8 cellular contexts compared by ENCODE assay signal in the genomic region with DNA sequence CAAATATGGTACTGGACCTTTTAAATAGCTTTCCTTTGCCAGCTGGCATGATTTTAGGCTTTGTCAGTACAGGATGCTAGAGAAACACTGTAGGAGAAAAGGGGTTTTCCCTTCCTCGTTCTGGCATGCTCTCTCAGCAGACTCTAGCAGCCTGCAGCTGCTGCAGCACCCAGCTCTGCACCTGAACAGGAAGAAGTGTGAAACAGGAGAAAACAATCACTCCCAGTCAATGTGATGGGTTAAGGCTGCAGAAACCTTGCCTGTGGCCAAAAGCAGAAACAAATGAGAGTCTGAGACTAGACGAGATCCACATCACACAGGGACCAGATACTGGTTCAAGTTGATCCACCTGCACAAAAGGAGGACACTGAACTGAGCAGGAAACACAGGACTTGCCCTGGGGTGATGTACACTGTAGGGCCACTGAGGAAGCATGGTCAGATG. TPM values are rescaled to one million over a fixed set of nuclear protein-coding genes. Genes with fewer than 3 reads are reported as not detected.
DNase-seq lines count a peak whose midpoint lies in the region; ATAC-seq and TF ChIP-seq lines count a peak whose summit lies in the region.

No MANE protein-coding gene starts in this region.

- POLR2A ChIA-PET in WTC11 (lab: Charles Lee), result no interaction called here

- peak overlapping the region; percentile 2 to 70 (median 42) for H3K4me3 Mint-ChIP-seq in CD4-positive, CD25-positive, alpha-beta regulatory T cell
- no peak overlapping the region for H3K4me3 Mint-ChIP-seq in WTC11

- no peaks in the 10 kb centered on the region for H3K9me3 ChIP-seq in CD4-positive, CD25-positive, alpha-beta regulatory T cell (ENCODE audit: control insufficient read depth in 2 of 2, low read length in 2 of 2)

- H3K27me3 Mint-ChIP-seq in CD4-positive, CD25-positive, alpha-beta regulatory T cell, result peaks cover 16% of the 10 kb centered on the region
- peaks cover 3% of the 10 kb centered on the region for H3K27me3 Mint-ChIP-seq in WTC11 (ENCODE audit: low read depth)

- ATAC-seq in CD4-positive, CD25-positive, alpha-beta regulatory T cell (ENCODE audit: low read depth in 2 of 2), result peak; percentile 97
- ATAC-seq in HG03378 (IDR thresholded peaks at IDR 0.05; ENCODE audit: unreplicated experiment) (peak; percentile 90), WTC11 (no peak; the same call in 1 of the 2 replicates)

- peaks cover 1% of the 10 kb centered on the region for H3K27me3 ChIP-seq in CD4-positive, CD25-positive, alpha-beta regulatory T cell (ENCODE audit: control insufficient read depth, insufficient read depth, low read length)

- DNase-seq in CD4-positive, CD25-positive, alpha-beta regulatory T cell, result peak; percentile 4 to 80 (median 40)
- DNase-seq in GM19240 (ENCODE audit: insufficient read length, low spot score), result peak; percentile 66
- DNase-seq in WTC11 (ENCODE audit: low spot score), result no peak
- peak; percentile 69 for DNase-seq in epithelial cell of esophagus (ENCODE audit: low read depth)
- peak; percentile 2 for DNase-seq in stimulated activated CD8-positive, alpha-beta memory T cell treated with anti-CD3 and anti-CD28 coated beads, Interleukin-12 subunit alpha, Interleukin-12 subunit beta, amount 100 ng/mL, for 4 hours (ENCODE audit: low read depth)
- no peak for DNase-seq in D341Med (ENCODE audit: low spot score)
- no peak for DNase-seq in NCI-H1436 (lab: John Stamatoyannopoulos, UW)

- no peaks in the 10 kb centered on the region for H3K36me3 Mint-ChIP-seq in CD4-positive, CD25-positive, alpha-beta regulatory T cell
- H3K36me3 Mint-ChIP-seq in WTC11, result no peaks in the 10 kb centered on the region

- H3K4me1 Mint-ChIP-seq in CD4-positive, CD25-positive, alpha-beta regulatory T cell, result peaks cover 11 to 48% (median 27%) of the 10 kb centered on the region in 4 donors
- peaks cover 5% of the 10 kb centered on the region; the same call in 1 of the 2 replicates for H3K4me1 Mint-ChIP-seq in WTC11

- H3K4me1 ChIP-seq in CD4-positive, CD25-positive, alpha-beta regulatory T cell (ENCODE audit: control insufficient read depth, insufficient read depth, low read length, poor library complexity, severe bottlenecking), result peaks cover 16% of the 10 kb centered on the region

- peak overlapping the region; percentile 37 to 82 (median 50) for H3K27ac Mint-ChIP-seq in CD4-positive, CD25-positive, alpha-beta regulatory T cell
- peak overlapping the region; percentile 11; the same call in 1 of the 2 replicates for H3K27ac Mint-ChIP-seq in WTC11

- TF ChIP-seq CTCF in WTC11 (IDR thresholded peaks at IDR 0.05), result no peak
- no peak for TF ChIP-seq CTCF in epithelial cell of esophagus (IDR thresholded peaks at IDR 0.05; ENCODE audit: insufficient read depth, low read depth, low read length, missing control alignments)

- CTCF ChIA-PET in WTC11 (lab: Charles Lee), result interaction anchor here (1.6 kb wide), 1 partner anchor 60 kb away, joined by 3 read pairs; no protein-coding TSS in a partner anchor

- H3K36me3 ChIP-seq in CD4-positive, CD25-positive, alpha-beta regulatory T cell (ENCODE audit: control insufficient read depth, insufficient read depth, low read length), result no peaks in the 10 kb centered on the region

- H3K27ac ChIP-seq in CD4-positive, CD25-positive, alpha-beta regulatory T cell (ENCODE audit: insufficient read depth, low read length, poor library complexity, severe bottlenecking), result peak overlapping the region; percentile 21

- H3K9me3 Mint-ChIP-seq in CD4-positive, CD25-positive, alpha-beta regulatory T cell, result no peaks in the 10 kb centered on the region
- peaks cover 4% of the 10 kb centered on the region; the same call in 1 of the 2 replicates for H3K9me3 Mint-ChIP-seq in WTC11

- peak overlapping the region; percentile 76 for H3K4me3 ChIP-seq in CD4-positive, CD25-positive, alpha-beta regulatory T cell (ENCODE audit: low read depth, low read length)
- H3K4me3 ChIP-seq in epithelial cell of esophagus (ENCODE audit: low read length), result no peak overlapping the region

TF ChIP-seq in WTC11, 78 proteins besides CTCF, POLR2A, EP300 and RAD21:
- TF ChIP-seq NR1H2 (CRISPR knock-in tag; IDR thresholded peaks at IDR 0.05) (no peak), NR2C2 (CRISPR knock-in tag; IDR thresholded peaks at IDR 0.05) (no peak), USF1 (CRISPR knock-in tag; IDR thresholded peaks at IDR 0.05) (no peak), TEAD1 (CRISPR knock-in tag; IDR thresholded peaks at IDR 0.05) (no peak), NFE2L1 (CRISPR knock-in tag; IDR thresholded peaks at IDR 0.05) (no peak), CREM (CRISPR knock-in tag; IDR thresholded peaks at IDR 0.05) (no peak), ELF4 (CRISPR knock-in tag; IDR thresholded peaks at IDR 0.05; ENCODE audit: low read depth) (no peak), NFATC4 (CRISPR knock-in tag; IDR thresholded peaks at IDR 0.05) (no peak)

RNA-seq across cellular contexts. Expression of gene OVGP1, which starts 21.2 kb away (rescaled TPM):
- total RNA-seq in CD4-positive, CD25-positive, alpha-beta regulatory T cell, result 6.7 TPM
- polyA plus RNA-seq in CD4-positive, CD25-positive, alpha-beta regulatory T cell, result under 1 TPM in 3 of 4 donors, not detected in 1; 0.21 to 0.47 (median 0.23) TPM
- total RNA-seq in WTC11 (2021), result 2.3 to 3.9 TPM (median 2.7 TPM) in 3 replicates

RNA-seq across cellular contexts. Expression of gene WDR77, which starts 42.7 kb away (rescaled TPM):
- total RNA-seq in CD4-positive, CD25-positive, alpha-beta regulatory T cell, result 15.7 TPM
- polyA plus RNA-seq in CD4-positive, CD25-positive, alpha-beta regulatory T cell, result 10 to 100 TPM; 31.7 to 36.9 (median 34.7) TPM
- 52.3 to 64.5 TPM (median 57.5 TPM) in 3 replicates for total RNA-seq in WTC11 (2021)

RNA-seq across cellular contexts. Expression of gene ATP5PB, which starts 42.9 kb away (rescaled TPM):
- total RNA-seq in CD4-positive, CD25-positive, alpha-beta regulatory T cell, result 85.1 TPM
- polyA plus RNA-seq in CD4-positive, CD25-positive, alpha-beta regulatory T cell, result 100 to 1,000 TPM; 431 to 569 (median 496) TPM
- total RNA-seq in WTC11 (2021), result 243 to 284 TPM (median 253 TPM) in 3 replicates

Comparison
In these comparisons a context has a peak if more than half of its experiments do, and no peak if none do; other contexts are left out.
1. DNase-seq: peak in CD4-positive, CD25-positive, alpha-beta regulatory T cell (3 of 3), GM19240 (single experiment), epithelial cell of esophagus (single experiment) and stimulated activated CD8-positive, alpha-beta memory T cell treated with anti-CD3 and anti-CD28 coated beads, Interleukin-12 subunit alpha, Interleukin-12 subunit beta, amount 100 ng/mL, for 4 hours (single experiment); none in WTC11 (single experiment), D341Med (single experiment) and NCI-H1436 (single experiment).